ENCODE assay signal across 24 cellular contexts in genomic region chr9:112081918-112082729, GRCh38.
"Had no signal": no experiment of that assay in that cellular context is flagged by ENCODE, and none has a peak within 500 bp of the region (broad histone marks: within the 10 kb centered on the region; RNA-seq: fewer than 3 reads in every experiment).

No MANE protein-coding gene starts in this region.

- H3K4me1 ChIP-seq: testis had no signal

- ATAC-seq: activated CD8-positive, alpha-beta memory T cell treated with anti-CD3 and anti-CD28 coated beads, Interleukin-2, amount 10 ng/mL, durations not matched to agents 7 days and 5 days; activated T-helper 17 cell treated with anti-CD3 and anti-CD28 coated beads, Interleukin-2, amount 50 U/mL, for 72 hours; left lobe of liver; T-cell had no signal

- H3K4me3 ChIP-seq: cardiac muscle cell, dorsolateral prefrontal cortex, esophagus muscularis mucosa, SK-N-MC, stomach, testis, upper lobe of left lung had no signal

- DNase-seq: activated B cell treated with CpG ODN at 0.5 μM for 24 hours; activated CD4-positive, alpha-beta memory T cell treated with anti-CD3 and anti-CD28 coated beads, Interleukin-2, amount 10 ng/mL, durations not matched to agents 7 days and 5 days; activated CD4-positive, alpha-beta T cell treated with anti-CD3 and anti-CD28 coated beads for 48 hours; activated CD8-positive, alpha-beta memory T cell treated with anti-CD3 and anti-CD28 coated beads, Interleukin-2, amount 10 ng/mL, durations not matched to agents 7 days and 5 days; activated naive CD4-positive, alpha-beta T cell; activated naive CD8-positive, alpha-beta T cell treated with anti-CD3 and anti-CD28 coated beads for 36 hours; amygdala; dorsolateral prefrontal cortex; foreskin fibroblast; glutamatergic neuron; mammary epithelial cell; nephron progenitor cell; nucleus accumbens; posterior cingulate gyrus; stimulated activated CD4-positive, alpha-beta T cell treated with anti-CD3 and anti-CD28 coated beads, Interleukin-2, amount 100 ng/mL, for 48 hours; stomach; T-cell; testis; upper lobe of left lung had no signal

- H3K27me3 ChIP-seq: cardiac muscle cell, dorsolateral prefrontal cortex, esophagus muscularis mucosa, stomach, testis, upper lobe of left lung had no signal

- H3K36me3 ChIP-seq: cardiac muscle cell, esophagus muscularis mucosa, upper lobe of left lung had no signal

- H3K9me3 ChIP-seq: esophagus muscularis mucosa, stomach, testis, upper lobe of left lung had no signal

- H3K27ac ChIP-seq: cardiac muscle cell, dorsolateral prefrontal cortex, SK-N-MC, stomach, testis, upper lobe of left lung had no signal
